In the genomic region with DNA sequence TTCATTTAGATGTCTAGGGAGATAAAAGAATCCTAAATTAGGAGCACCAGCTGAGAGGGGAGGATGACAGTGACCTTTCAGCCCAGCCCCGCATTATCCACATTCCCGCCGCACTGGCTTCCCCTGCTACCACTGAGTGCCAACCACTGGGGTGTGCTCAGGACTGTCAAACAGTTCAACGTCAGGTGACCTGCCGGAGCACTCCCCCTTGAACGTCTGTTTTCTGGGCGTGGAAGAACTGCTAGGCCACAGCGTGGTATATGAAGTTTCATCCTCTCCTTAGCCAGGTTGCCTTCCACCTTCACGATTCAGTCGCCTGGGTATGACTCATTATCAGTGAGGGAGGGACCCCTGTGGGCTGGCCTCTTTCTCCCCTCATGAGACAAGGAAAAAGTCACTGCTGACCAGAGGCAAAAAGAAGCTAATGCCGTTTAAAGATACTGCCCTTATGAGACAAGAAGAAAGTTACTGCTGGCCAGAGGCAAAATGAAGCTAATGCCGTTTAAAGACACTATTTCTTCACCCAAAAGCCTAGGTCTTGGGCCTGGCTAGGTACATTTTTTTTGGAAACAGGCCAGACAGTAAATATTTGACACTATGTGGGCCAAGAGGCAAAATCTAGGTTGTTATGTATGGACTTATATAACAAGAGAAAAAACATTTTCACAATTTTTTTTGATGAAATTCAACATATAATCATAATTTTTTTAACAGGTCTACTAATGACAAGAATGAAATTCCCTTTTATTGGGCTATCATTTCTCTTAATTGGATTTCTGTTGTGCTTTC, we compare ENCODE assay signal across 1 cellular context.
TF ChIP-seq lines count a peak whose summit lies in the region.

No MANE protein-coding gene starts in this region.

TF ChIP-seq in HepG2, 621 proteins besides CTCF, POLR2A, EP300 and RAD21 (continued from another document):
- TF ChIP-seq, protein P1, sequence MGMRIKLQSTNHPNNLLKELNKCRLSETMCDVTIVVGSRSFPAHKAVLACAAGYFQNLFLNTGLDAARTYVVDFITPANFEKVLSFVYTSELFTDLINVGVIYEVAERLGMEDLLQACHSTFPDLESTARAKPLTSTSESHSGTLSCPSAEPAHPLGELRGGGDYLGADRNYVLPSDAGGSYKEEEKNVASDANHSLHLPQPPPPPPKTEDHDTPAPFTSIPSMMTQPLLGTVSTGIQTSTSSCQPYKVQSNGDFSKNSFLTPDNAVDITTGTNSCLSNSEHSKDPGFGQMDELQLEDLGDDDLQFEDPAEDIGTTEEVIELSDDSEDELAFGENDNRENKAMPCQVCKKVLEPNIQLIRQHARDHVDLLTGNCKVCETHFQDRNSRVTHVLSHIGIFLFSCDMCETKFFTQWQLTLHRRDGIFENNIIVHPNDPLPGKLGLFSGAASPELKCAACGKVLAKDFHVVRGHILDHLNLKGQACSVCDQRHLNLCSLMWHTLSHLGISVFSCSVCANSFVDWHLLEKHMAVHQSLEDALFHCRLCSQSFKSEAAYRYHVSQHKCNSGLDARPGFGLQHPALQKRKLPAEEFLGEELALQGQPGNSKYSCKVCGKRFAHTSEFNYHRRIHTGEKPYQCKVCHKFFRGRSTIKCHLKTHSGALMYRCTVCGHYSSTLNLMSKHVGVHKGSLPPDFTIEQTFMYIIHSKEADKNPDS (CRISPR knock-in tag; IDR thresholded peaks at IDR 0.05): no peak
- TF ChIP-seq ZFY (CRISPR knock-in tag; IDR thresholded peaks at IDR 0.05) (peak; percentile 49; the same call in 1 of the 2 replicates), ZFX (CRISPR knock-in tag; IDR thresholded peaks at IDR 0.05; ENCODE audit: low read depth) (peak; percentile 59), CBX1 (IDR thresholded peaks at IDR 0.05; ENCODE audit: low read depth) (no peak), HDAC1 (CRISPR knock-in tag; IDR thresholded peaks at IDR 0.05) (peak; percentile 49; the same call in 1 of the 2 replicates), ZNF430 (CRISPR knock-in tag; IDR thresholded peaks at IDR 0.05) (0 out of 2 replicates have a peak, but pooled peaks have one; percentile 36), NR2F6 (IDR thresholded peaks at IDR 0.05) (no peak; the same call in 1 of the 2 replicates), NR2F6 (CRISPR knock-in tag; IDR thresholded peaks at IDR 0.05) (0 out of 2 replicates have a peak, but pooled peaks have one; percentile 28), KMT2A (CRISPR knock-in tag; IDR thresholded peaks at IDR 0.05) (0 out of 2 replicates have a peak, but pooled peaks have one; percentile 35), ASH2L (IDR thresholded peaks at IDR 0.05; ENCODE audit: insufficient read length, low read depth, low read length) (peak; percentile 64), NCOA2 (CRISPR knock-in tag; IDR thresholded peaks at IDR 0.05) (0 out of 2 replicates have a peak, but pooled peaks have one; percentile 7), ZBTB21 (CRISPR knock-in tag; IDR thresholded peaks at IDR 0.05) (no peak), XRCC5 (optimal IDR thresholded peaks at IDR 0.05; ENCODE audit: low read length) (peak; percentile 49), RAD51 (IDR thresholded peaks at IDR 0.05; ENCODE audit: borderline replicate concordance) (0 out of 2 replicates have a peak, but pooled peaks have one; percentile 25), ZNF577 (CRISPR knock-in tag; IDR thresholded peaks at IDR 0.05; ENCODE audit: borderline replicate concordance, low read depth) (no peak), ZNF678 (CRISPR knock-in tag; IDR thresholded peaks at IDR 0.05) (no peak)
- TF ChIP-seq, protein P2, sequence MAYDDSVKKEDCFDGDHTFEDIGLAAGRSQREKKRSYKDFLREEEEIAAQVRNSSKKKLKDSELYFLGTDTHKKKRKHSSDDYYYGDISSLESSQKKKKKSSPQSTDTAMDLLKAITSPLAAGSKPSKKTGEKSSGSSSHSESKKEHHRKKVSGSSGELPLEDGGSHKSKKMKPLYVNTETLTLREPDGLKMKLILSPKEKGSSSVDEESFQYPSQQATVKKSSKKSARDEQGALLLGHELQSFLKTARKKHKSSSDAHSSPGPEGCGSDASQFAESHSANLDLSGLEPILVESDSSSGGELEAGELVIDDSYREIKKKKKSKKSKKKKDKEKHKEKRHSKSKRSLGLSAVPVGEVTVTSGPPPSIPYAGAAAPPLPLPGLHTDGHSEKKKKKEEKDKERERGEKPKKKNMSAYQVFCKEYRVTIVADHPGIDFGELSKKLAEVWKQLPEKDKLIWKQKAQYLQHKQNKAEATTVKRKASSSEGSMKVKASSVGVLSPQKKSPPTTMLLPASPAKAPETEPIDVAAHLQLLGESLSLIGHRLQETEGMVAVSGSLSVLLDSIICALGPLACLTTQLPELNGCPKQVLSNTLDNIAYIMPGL (CRISPR knock-in tag; IDR thresholded peaks at IDR 0.05; ENCODE audit: borderline replicate concordance in 1 of 2, low read depth in 1 of 2): 0 out of 4 replicates have a peak, but pooled peaks of 1 of the 2 experiments have one; percentile 27
- TF ChIP-seq, protein P3, sequence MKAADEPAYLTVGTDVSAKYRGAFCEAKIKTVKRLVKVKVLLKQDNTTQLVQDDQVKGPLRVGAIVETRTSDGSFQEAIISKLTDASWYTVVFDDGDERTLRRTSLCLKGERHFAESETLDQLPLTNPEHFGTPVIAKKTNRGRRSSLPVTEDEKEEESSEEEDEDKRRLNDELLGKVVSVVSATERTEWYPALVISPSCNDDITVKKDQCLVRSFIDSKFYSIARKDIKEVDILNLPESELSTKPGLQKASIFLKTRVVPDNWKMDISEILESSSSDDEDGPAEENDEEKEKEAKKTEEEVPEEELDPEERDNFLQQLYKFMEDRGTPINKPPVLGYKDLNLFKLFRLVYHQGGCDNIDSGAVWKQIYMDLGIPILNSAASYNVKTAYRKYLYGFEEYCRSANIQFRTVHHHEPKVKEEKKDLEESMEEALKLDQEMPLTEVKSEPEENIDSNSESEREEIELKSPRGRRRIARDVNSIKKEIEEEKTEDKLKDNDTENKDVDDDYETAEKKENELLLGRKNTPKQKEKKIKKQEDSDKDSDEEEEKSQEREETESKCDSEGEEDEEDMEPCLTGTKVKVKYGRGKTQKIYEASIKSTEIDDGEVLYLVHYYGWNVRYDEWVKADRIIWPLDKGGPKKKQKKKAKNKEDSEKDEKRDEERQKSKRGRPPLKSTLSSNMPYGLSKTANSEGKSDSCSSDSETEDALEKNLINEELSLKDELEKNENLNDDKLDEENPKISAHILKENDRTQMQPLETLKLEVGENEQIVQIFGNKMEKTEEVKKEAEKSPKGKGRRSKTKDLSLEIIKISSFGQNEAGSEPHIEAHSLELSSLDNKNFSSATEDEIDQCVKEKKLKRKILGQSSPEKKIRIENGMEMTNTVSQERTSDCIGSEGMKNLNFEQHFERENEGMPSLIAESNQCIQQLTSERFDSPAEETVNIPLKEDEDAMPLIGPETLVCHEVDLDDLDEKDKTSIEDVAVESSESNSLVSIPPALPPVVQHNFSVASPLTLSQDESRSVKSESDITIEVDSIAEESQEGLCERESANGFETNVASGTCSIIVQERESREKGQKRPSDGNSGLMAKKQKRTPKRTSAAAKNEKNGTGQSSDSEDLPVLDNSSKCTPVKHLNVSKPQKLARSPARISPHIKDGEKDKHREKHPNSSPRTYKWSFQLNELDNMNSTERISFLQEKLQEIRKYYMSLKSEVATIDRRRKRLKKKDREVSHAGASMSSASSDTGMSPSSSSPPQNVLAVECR (CRISPR knock-in tag; IDR thresholded peaks at IDR 0.05; ENCODE audit: borderline replicate concordance): no peak
- TF ChIP-seq, protein P4, sequence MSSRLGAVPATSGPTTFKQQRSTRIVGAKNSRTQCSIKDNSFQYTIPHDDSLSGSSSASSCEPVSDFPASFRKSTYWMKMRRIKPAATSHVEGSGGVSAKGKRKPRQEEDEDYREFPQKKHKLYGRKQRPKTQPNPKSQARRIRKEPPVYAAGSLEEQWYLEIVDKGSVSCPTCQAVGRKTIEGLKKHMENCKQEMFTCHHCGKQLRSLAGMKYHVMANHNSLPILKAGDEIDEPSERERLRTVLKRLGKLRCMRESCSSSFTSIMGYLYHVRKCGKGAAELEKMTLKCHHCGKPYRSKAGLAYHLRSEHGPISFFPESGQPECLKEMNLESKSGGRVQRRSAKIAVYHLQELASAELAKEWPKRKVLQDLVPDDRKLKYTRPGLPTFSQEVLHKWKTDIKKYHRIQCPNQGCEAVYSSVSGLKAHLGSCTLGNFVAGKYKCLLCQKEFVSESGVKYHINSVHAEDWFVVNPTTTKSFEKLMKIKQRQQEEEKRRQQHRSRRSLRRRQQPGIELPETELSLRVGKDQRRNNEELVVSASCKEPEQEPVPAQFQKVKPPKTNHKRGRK (CRISPR knock-in tag; IDR thresholded peaks at IDR 0.05): no peak
